ENCODE assay signal across 13 cellular contexts in genomic region chr14:98580131-98580678, GRCh38.
DNase-seq lines count a peak whose midpoint lies in the region; ATAC-seq, FAIRE-seq and TF ChIP-seq lines count a peak whose summit lies in the region.
"Had no signal": no experiment of that assay in that cellular context is flagged by ENCODE, and none has a peak within 500 bp of the region (broad histone marks: within the 10 kb centered on the region; RNA-seq: fewer than 3 reads in every experiment).

No MANE protein-coding gene starts in this region.

- H3K4me3 ChIP-seq in astrocyte of the cerebellum (ENCODE audit: low read depth, low read length) (no peak overlapping the region), lung (no peak overlapping the region)
- H3K4me3 ChIP-seq: coronary artery, tibial artery had no signal

- DNase-seq in activated CD4-positive, alpha-beta T cell treated with anti-CD3 and anti-CD28 coated beads for 48 hours = peak; percentile 7
- DNase-seq in activated CD4-positive, alpha-beta T cell treated with anti-CD3 and anti-CD28 coated beads, Interleukin-2, amount 50 U/mL, for 4 hours = no peak
- DNase-seq in MV-4-11 (lab: John Stamatoyannopoulos, UW) (peak; percentile 6), astrocyte of the cerebellum (ENCODE audit: low read depth) (peak; percentile 18), lung (ENCODE audit: low spot score) (peak; percentile 0), hepatic stellate cell (ENCODE audit: low spot score) (no peak), H54 (ENCODE audit: insufficient read length, low spot score) (no peak)
- DNase-seq in activated CD4-positive, CD25-positive, alpha-beta regulatory T cell (lab: John Stamatoyannopoulos, UW) = no peak
- DNase-seq: activated naive CD4-positive, alpha-beta T cell treated with Interleukin-2 at 50 U/mL for 16 hours; left cardiac atrium; SHP77 treated with DMSO at 0.1 percent for 48 hours; tibial artery had no signal

- H3K27ac ChIP-seq in lung (ENCODE audit: low read depth in 1 of 2, low read length in 1 of 2) = no peak overlapping the region
- H3K27ac ChIP-seq: coronary artery, tibial artery had no signal

- H3K27me3 ChIP-seq in lung (ENCODE audit: control insufficient read depth, insufficient read depth) = no peaks in the 10 kb centered on the region
- H3K27me3 ChIP-seq: tibial artery had no signal

- H3K9me3 ChIP-seq in lung (ENCODE audit: control insufficient read depth in 2 of 2, insufficient read depth in 1 of 2, low read length in 1 of 2) = no peaks in the 10 kb centered on the region
- H3K9me3 ChIP-seq: tibial artery had no signal

- in situ Hi-C loops in astrocyte of the cerebellum (cut with HindIII; ENCODE audit: low sequenced_read_pairs) = no loop called here

- no peaks in the 10 kb centered on the region for H3K36me3 ChIP-seq in lung (ENCODE audit: control insufficient read depth in 2 of 2, insufficient read depth in 2 of 2, low read length in 2 of 2)
- H3K36me3 ChIP-seq: tibial artery had no signal

- H3K4me1 ChIP-seq in lung (ENCODE audit: control insufficient read depth in 2 of 2, insufficient read depth in 2 of 2, low read length in 2 of 2) = no peaks in the 10 kb centered on the region
- H3K4me1 ChIP-seq: tibial artery had no signal

- FAIRE-seq in H54 (lab: Jason Lieb, UNC) = no peak

- 8 to 9% methylated on average over 3 of the region's 3 CpGs for WGBS in lung, 2 donors

- TF ChIP-seq CTCF in astrocyte of the cerebellum (IDR thresholded peaks at IDR 0.05; ENCODE audit: low read depth, low read length, missing control alignments) = no peak
- no peak for TF ChIP-seq CTCF in lung (IDR thresholded peaks at IDR 0.05; ENCODE audit: control extremely low read depth, extremely low read depth)

- no peak for ATAC-seq in lung (ENCODE audit: insufficient read depth, low FRiP score)
- ATAC-seq: left cardiac atrium had no signal

- TF ChIP-seq POLR2A in H54 (IDR thresholded peaks at IDR 0.05; ENCODE audit: low read depth, low read length) = no peak

Comparison
In these comparisons a context has a peak if more than half of its experiments do, and no peak if none do; other contexts are left out.
1. DNase-seq: peak in activated CD4-positive, alpha-beta T cell treated with anti-CD3 and anti-CD28 coated beads for 48 hours (single experiment), MV-4-11 (single experiment), astrocyte of the cerebellum (single experiment) and lung (single experiment); none in activated CD4-positive, alpha-beta T cell treated with anti-CD3 and anti-CD28 coated beads, Interleukin-2, amount 50 U/mL, for 4 hours (0 of 2), hepatic stellate cell (single experiment), activated CD4-positive, CD25-positive, alpha-beta regulatory T cell (0 of 4) and H54 (single experiment).